ENCODE assay signal across 8 cellular contexts in the genomic region with DNA sequence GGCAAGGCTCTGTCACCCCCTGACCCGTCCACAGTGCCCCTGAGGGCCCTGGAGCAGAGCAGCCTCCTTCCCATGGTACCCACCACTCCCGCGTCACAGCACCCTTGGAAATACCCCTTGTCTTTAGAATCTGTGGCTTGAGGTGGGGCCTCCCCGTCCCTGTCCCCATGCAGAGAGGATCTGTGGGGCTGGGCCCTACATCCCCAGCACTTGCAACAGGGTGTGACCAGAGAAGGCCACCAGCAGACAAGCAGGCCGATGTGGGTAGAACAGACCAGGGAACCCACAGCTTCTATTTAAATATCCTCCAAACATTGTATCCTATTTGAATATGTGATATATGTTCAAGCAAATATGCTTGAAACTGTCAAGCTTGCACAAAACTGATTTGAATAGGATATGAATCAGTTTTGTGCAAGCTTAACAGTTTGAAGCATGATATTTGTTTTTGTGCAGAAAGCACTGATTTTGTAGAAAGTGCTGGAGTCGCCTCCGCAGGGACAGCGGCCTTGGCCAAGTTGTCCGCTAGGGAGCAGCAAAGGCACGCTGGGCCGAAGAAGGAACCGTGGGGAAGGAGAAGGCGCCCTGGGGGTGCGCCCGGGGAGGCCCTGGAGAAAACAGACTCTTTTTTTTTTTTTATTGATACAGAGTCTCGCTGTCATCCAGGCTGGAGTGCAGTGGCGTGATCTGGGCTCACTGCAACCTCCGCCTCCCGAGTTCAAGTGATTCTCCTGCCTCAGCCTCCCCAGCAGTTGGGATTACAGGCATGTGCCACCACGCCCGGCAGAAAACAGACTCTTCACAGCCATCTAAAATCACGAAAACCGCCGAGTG. TPM values are rescaled to one million over a fixed set of nuclear protein-coding genes. Genes with fewer than 3 reads are reported as not detected.
DNase-seq lines count a peak whose midpoint lies in the region; ATAC-seq and TF ChIP-seq lines count a peak whose summit lies in the region.

No MANE protein-coding gene starts in this region.

- TF ChIP-seq CTCF in AG04449 (IDR thresholded peaks at IDR 0.05; ENCODE audit: insufficient read depth, low read length, missing control alignments): peak; percentile 88
- TF ChIP-seq CTCF in GM06990 (IDR thresholded peaks at IDR 0.05; ENCODE audit: insufficient read depth, low read length, poor library complexity, severe bottlenecking): peak; percentile 90
- TF ChIP-seq CTCF in foreskin fibroblast (IDR thresholded peaks at IDR 0.05; ENCODE audit: low read depth, low read length): peak; percentile 79
- TF ChIP-seq CTCF in progenitor cell of endocrine pancreas (IDR thresholded peaks at IDR 0.05; ENCODE audit: unreplicated experiment): peak; percentile 84

- H3K4me3 Mint-ChIP-seq in activated CD4-positive, alpha-beta memory T cell treated with anti-CD3 and anti-CD28 coated beads for 36 hours: no peak overlapping the region
- H3K4me3 Mint-ChIP-seq in progenitor cell of endocrine pancreas (ENCODE audit: low read depth): peak overlapping the region; percentile 38

- H3K36me3 Mint-ChIP-seq in activated CD4-positive, alpha-beta memory T cell treated with anti-CD3 and anti-CD28 coated beads for 36 hours: no peaks in the 10 kb centered on the region
- H3K36me3 Mint-ChIP-seq in progenitor cell of endocrine pancreas (ENCODE audit: insufficient read depth): peaks cover 3% of the 10 kb centered on the region

- no peak overlapping the region for H3K4me3 ChIP-seq in AG04449 (ENCODE audit: low read depth, low read length)
- H3K4me3 ChIP-seq in GM06990 (replicated peaks; ENCODE audit: low read depth, low read length): no peak overlapping the region
- H3K4me3 ChIP-seq in foreskin fibroblast (ENCODE audit: low read depth in 1 of 2, low read length in 2 of 2): no peak overlapping the region

- no peaks in the 10 kb centered on the region for H3K9me3 Mint-ChIP-seq in activated CD4-positive, alpha-beta memory T cell treated with anti-CD3 and anti-CD28 coated beads for 36 hours
- H3K9me3 Mint-ChIP-seq in progenitor cell of endocrine pancreas (ENCODE audit: low read depth): no peaks in the 10 kb centered on the region

- H3K36me3 ChIP-seq in GM06990 (ENCODE audit: control insufficient read depth, insufficient read depth, low read length): no peaks in the 10 kb centered on the region

- peaks cover 11% of the 10 kb centered on the region for H3K4me1 Mint-ChIP-seq in activated CD4-positive, alpha-beta memory T cell treated with anti-CD3 and anti-CD28 coated beads for 36 hours (ENCODE audit: low read depth)
- peaks cover 7% of the 10 kb centered on the region for H3K4me1 Mint-ChIP-seq in progenitor cell of endocrine pancreas (ENCODE audit: low read depth)

- H3K27ac Mint-ChIP-seq in activated CD4-positive, alpha-beta memory T cell treated with anti-CD3 and anti-CD28 coated beads for 36 hours: no peak overlapping the region
- no peak overlapping the region for H3K27ac Mint-ChIP-seq in progenitor cell of endocrine pancreas

- POLR2A ChIA-PET in AG04449 (lab: Yijun Ruan, JAX): no interaction called here
- POLR2A ChIA-PET in activated CD4-positive, alpha-beta memory T cell treated with anti-CD3 and anti-CD28 coated beads for 36 hours (lab: Charles Lee): no interaction called here

- CTCF ChIA-PET in AG04449 (lab: Yijun Ruan, JAX): interaction anchor here (0.7 to 1.4 kb wide), 12 partner anchors 10 to 389 kb away, joined by 3 to 13 read pairs (median 5); no protein-coding TSS in a partner anchor
- CTCF ChIA-PET in activated CD4-positive, alpha-beta memory T cell treated with anti-CD3 and anti-CD28 coated beads for 36 hours (lab: Charles Lee): interaction anchor here (0.6 to 1.1 kb wide), 4 partner anchors 22 to 458 kb away, joined by 3 to 6 read pairs (median 4); no protein-coding TSS in a partner anchor

- no peak for ATAC-seq in HG02840 (IDR thresholded peaks at IDR 0.05; ENCODE audit: low FRiP score, unreplicated experiment)

- DNase-seq in AG04449 (ENCODE audit: low read depth, low spot score) (no peak), GM06990 (ENCODE audit: extremely low read depth, insufficient read length) (peak; percentile 61), HT1080 (ENCODE audit: low read depth) (peak; percentile 48), foreskin fibroblast (peak; percentile 55 to 82), progenitor cell of endocrine pancreas (ENCODE audit: low spot score, unreplicated experiment) (peak; percentile 39), NCI-H2029 treated with DMSO at 0.1 percent for 48 hours (lab: John Stamatoyannopoulos, UW) (no peak)
- DNase-seq in activated CD4-positive, alpha-beta memory T cell treated with anti-CD3 and anti-CD28 coated beads for 36 hours: peak; percentile 71

- no peaks in the 10 kb centered on the region; the same call in 1 of the 2 replicates for H3K27me3 ChIP-seq in GM06990 (replicated peaks; ENCODE audit: control insufficient read depth, insufficient read depth, low read length)

- H3K27me3 Mint-ChIP-seq in activated CD4-positive, alpha-beta memory T cell treated with anti-CD3 and anti-CD28 coated beads for 36 hours: peaks cover 44% of the 10 kb centered on the region
- H3K27me3 Mint-ChIP-seq in progenitor cell of endocrine pancreas: peaks cover 16% of the 10 kb centered on the region

- intact Hi-C loops in activated CD4-positive, alpha-beta memory T cell treated with anti-CD3 and anti-CD28 coated beads for 36 hours (cut with micrococcal nuclease): loop anchor here (1.0 kb wide), 1 partner anchor 184 kb away; no protein-coding TSS in a partner anchor

RNA-seq across cellular contexts. Expression of a gene that starts 2.2 kb away (rescaled TPM):
- 0.35 and 0.53 TPM in 2 replicates for total RNA-seq in HT1080 (2014; rRNA removed; shearing (Covaris generic))
- 0.09 and 0.55 TPM in 2 replicates for polyA plus RNA-seq in HT1080 (2015; cell fraction: cytosol; rRNA removed)
- 0.08 and 0.54 TPM in 2 replicates for polyA plus RNA-seq in HT1080 (2015; cell fraction: nucleus; rRNA removed)
- total RNA-seq in activated CD4-positive, alpha-beta memory T cell treated with anti-CD3 and anti-CD28 coated beads for 36 hours: under 1 TPM in 1 of 2 experiments, not detected in 1; 0.07 TPM
- 12.5 and 15.4 TPM in 2 replicates for total RNA-seq in progenitor cell of endocrine pancreas

Comparison
In these comparisons a context has a peak if more than half of its experiments do, and no peak if none do; other contexts are left out.
1. DNase-seq: peak in GM06990 (single experiment), HT1080 (single experiment), activated CD4-positive, alpha-beta memory T cell treated with anti-CD3 and anti-CD28 coated beads for 36 hours (single experiment), foreskin fibroblast (2 of 2) and progenitor cell of endocrine pancreas (single experiment); none in AG04449 (single experiment) and NCI-H2029 treated with DMSO at 0.1 percent for 48 hours (single experiment).
2. Peak in every context shown above with its lines, with median percentiles within 50 percentile points of each other: CTCF ChIP-seq.